In the genomic region with DNA sequence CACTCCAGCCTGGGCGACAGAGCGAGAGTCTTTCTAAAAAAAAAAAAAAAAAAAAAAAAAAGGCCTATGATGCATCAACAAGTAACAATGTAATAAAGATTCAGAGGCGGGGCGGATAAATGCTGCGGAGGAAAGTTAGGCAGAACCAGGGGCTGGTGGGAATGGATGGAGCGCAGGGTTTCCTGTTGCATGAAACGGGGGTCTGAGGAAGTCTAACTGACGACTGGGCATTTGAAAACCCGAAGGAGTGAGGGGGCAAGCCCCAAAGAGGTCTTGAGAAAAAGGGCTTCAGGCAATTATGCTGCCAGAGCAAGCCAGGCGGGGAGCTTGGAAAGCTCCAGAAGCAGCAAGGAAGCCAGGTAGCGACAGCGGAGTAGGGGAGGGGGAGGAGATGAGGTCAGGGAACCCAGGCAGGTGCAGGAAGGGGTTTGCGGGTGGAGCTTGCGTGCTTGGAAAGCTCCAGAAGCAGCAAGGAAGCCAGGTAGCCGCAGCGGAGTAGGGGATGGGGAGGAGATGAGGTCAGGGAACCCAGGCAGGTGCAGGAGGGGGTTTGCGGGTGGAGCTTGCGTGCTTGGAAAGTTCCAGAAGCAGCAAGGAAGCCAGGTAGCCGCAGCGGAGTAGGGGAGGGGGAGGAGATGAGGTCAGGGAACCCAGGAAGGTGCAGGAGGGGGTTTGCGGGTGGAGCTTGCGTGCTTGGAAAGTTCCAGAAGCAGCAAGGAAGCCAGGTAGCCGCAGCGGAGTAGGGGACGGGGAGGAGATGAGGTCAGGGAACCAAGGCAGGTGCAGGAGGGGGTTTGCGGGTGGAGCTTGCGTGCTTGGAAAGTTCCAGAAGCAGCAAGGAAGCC, we compare ENCODE assay signal across 8 cellular contexts. TPM values are rescaled to one million over a fixed set of nuclear protein-coding genes. Genes with fewer than 3 reads are reported as not detected.
DNase-seq lines count a peak whose midpoint lies in the region; ATAC-seq and TF ChIP-seq lines count a peak whose summit lies in the region.
"Not testable (repeated sequence)": the region's sequence is repeated elsewhere in the genome, so short reads cannot be mapped to it uniquely, and the experiment has no call there.

No MANE protein-coding gene starts in this region.

- intact Hi-C loops in lower lobe of right lung (cut with DNase I); psoas muscle (cut with DNase I); testis (cut with DNase I; ENCODE audit: low total_unique reads): not testable (repeated sequence)

- peaks cover 3 to 10% of the 10 kb centered on the region in 2 donors for H3K27me3 Mint-ChIP-seq in effector memory CD8-positive, alpha-beta T cell

- WGBS in psoas muscle, 3 donors, result 77 to 86% (median 85%) methylated on average over 27 of the region's 27 CpGs
- WGBS in testis, 2 donors, result 60 to 67% methylated on average over 27 of the region's 27 CpGs

- not testable (repeated sequence) for H3K27ac ChIP-seq in DOHH2 (ENCODE audit: low read depth, low read length); lower lobe of right lung; psoas muscle; testis

- H3F3A ChIP-seq in DOHH2 (ENCODE audit: control insufficient read depth, insufficient read depth), result not testable (repeated sequence)

- peaks cover 44% of the 10 kb centered on the region for H3K36me3 Mint-ChIP-seq in effector memory CD8-positive, alpha-beta T cell (ENCODE audit: insufficient read depth)

- H3K27me3 ChIP-seq in DOHH2 (ENCODE audit: control insufficient read depth, low read length) (peaks cover 20% of the 10 kb centered on the region), lower lobe of right lung (ENCODE audit: low read depth) (peaks cover 26% of the 10 kb centered on the region), psoas muscle (ENCODE audit: insufficient read depth in 3 of 3, low read length in 2 of 3) (peaks cover 0 to 50% (median 26%) of the 10 kb centered on the region in 3 donors)
- H3K27me3 ChIP-seq in testis, result not testable (repeated sequence)

- peak overlapping the region; percentile 88 to 99 for H3K27ac Mint-ChIP-seq in effector memory CD8-positive, alpha-beta T cell

- H3K9me2 ChIP-seq in DOHH2 (replicated peaks; ENCODE audit: control insufficient read depth, low read length), result not testable (repeated sequence)

- peak overlapping the region; percentile 93; the same call in 1 of the 2 replicates for H3K4me2 ChIP-seq in DOHH2 (ENCODE audit: low read length)

- not testable (repeated sequence) for H3K9me3 Mint-ChIP-seq in effector memory CD8-positive, alpha-beta T cell

- H3K4me3 ChIP-seq in DOHH2 (ENCODE audit: low read length); psoas muscle: not testable (repeated sequence)
- peak overlapping the region; percentile 77 for H3K4me3 ChIP-seq in lower lobe of right lung
- peak overlapping the region in 1 of 2 donors; percentile 68 for H3K4me3 ChIP-seq in testis

- peak; percentile 48 for DNase-seq in NCI-H2196 (lab: John Stamatoyannopoulos, UW; ENCODE audit: unreplicated experiment)
- peak; percentile 45 for DNase-seq in activated CD4-positive, alpha-beta T cell treated with anti-CD3 and anti-CD28 coated beads for 48 hours
- DNase-seq in activated effector memory CD4-positive, alpha-beta T cell treated with anti-CD3 and anti-CD28 coated beads, Interleukin-2, amount 50 U/mL, for 16 hours, result peak; percentile 88
- peak in 1 of 3 experiments; percentile 45 for DNase-seq in effector memory CD8-positive, alpha-beta T cell
- peak; percentile 59 for DNase-seq in lower lobe of right lung
- peak; percentile 12 to 31 for DNase-seq in psoas muscle
- peak; percentile 54 for DNase-seq in testis

- not testable (repeated sequence) for TF ChIP-seq POLR2A in testis (IDR thresholded peaks at IDR 0.05)

- not testable (repeated sequence) for H4K20me1 ChIP-seq in DOHH2 (ENCODE audit: control insufficient read depth, insufficient read depth, low read depth, low read length)

- H3K36me3 ChIP-seq in DOHH2 (ENCODE audit: control insufficient read depth, low read length); lower lobe of right lung; psoas muscle (ENCODE audit: insufficient read depth in 1 of 2, low read depth in 1 of 2); testis (ENCODE audit: low read depth, missing control alignments): not testable (repeated sequence)

- ATAC-seq in effector memory CD8-positive, alpha-beta T cell (replicated peaks), result peak; percentile 9
- not testable (repeated sequence) for ATAC-seq in lower lobe of right lung, psoas muscle

- peaks cover 40 to 54% of the 10 kb centered on the region in 2 donors for H3K4me1 Mint-ChIP-seq in effector memory CD8-positive, alpha-beta T cell (ENCODE audit: low read depth in 2 of 2)

- peak overlapping the region; percentile 97 to 99 for H3K4me3 Mint-ChIP-seq in effector memory CD8-positive, alpha-beta T cell

- H3K79me2 ChIP-seq in DOHH2 (ENCODE audit: control insufficient read depth, low read length), result not testable (repeated sequence)

- TF ChIP-seq CTCF in DOHH2 (IDR thresholded peaks at IDR 0.05; ENCODE audit: low read depth, low read length, poor library complexity, severe bottlenecking); lower lobe of right lung (IDR thresholded peaks at IDR 0.05); psoas muscle (IDR thresholded peaks at IDR 0.05); testis (IDR thresholded peaks at IDR 0.05): not testable (repeated sequence)

- H3K9me3 ChIP-seq in DOHH2 (ENCODE audit: control insufficient read depth, insufficient read depth, low read length); lower lobe of right lung; psoas muscle; testis: not testable (repeated sequence)

- H3K4me1 ChIP-seq in DOHH2 (ENCODE audit: control insufficient read depth, low read length) (peaks cover 38% of the 10 kb centered on the region), lower lobe of right lung (peaks cover 21% of the 10 kb centered on the region)
- not testable (repeated sequence) for H3K4me1 ChIP-seq in psoas muscle, testis

RNA-seq across cellular contexts. Expression of a gene that starts 1.7 kb away (rescaled TPM):
- total RNA-seq in lower lobe of right lung (163 TPM), psoas muscle (1 to 10 TPM; 2.9 to 5.1 (median 3.9) TPM), testis (10 to 100 TPM; 26.5 to 32.5 TPM)
- polyA plus RNA-seq in psoas muscle (1 to 10 TPM; 2.7 to 8.6 (median 4.0) TPM), testis (ENCODE audit: insufficient read depth, low read depth, low replicate concordance) (8.2 TPM)

RNA-seq across cellular contexts. Expression of a gene that starts 9.0 kb away (rescaled TPM):
- total RNA-seq in lower lobe of right lung (1.3 TPM), psoas muscle (under 1 TPM in 2 of 4 donors, not detected in 2; 0.10 to 0.17 TPM), testis (1 to 10 TPM in 1 of 2 donors, under 1 TPM in 1; 0.31 to 2.4 TPM)
- polyA plus RNA-seq in psoas muscle (under 1 TPM in 2 of 3 donors, not detected in 1; 0.03 to 0.04 TPM), testis (ENCODE audit: insufficient read depth, low read depth, low replicate concordance) (0.26 TPM)

RNA-seq across cellular contexts. Expression of a gene that starts 12.1 kb away (rescaled TPM):
- not detected for total RNA-seq in lower lobe of right lung
- total RNA-seq in psoas muscle, result not detected
- not detected for polyA plus RNA-seq in psoas muscle
- total RNA-seq in testis, result not detected
- polyA plus RNA-seq in testis (ENCODE audit: insufficient read depth, low read depth, low replicate concordance), result not detected

RNA-seq across cellular contexts. Expression of a gene that starts 20.4 kb away (rescaled TPM):
- total RNA-seq in lower lobe of right lung (607 TPM), psoas muscle (100 to 1,000 TPM; 131 to 161 (median 136) TPM), testis (100 to 1,000 TPM; 119 to 169 TPM)
- polyA plus RNA-seq in psoas muscle (100 to 1,000 TPM; 109 to 371 (median 181) TPM), testis (ENCODE audit: insufficient read depth, low read depth, low replicate concordance) (283 TPM)

RNA-seq across cellular contexts. Expression of a gene that starts 26.6 kb away (rescaled TPM):
- total RNA-seq in lower lobe of right lung (128 TPM), psoas muscle (100 to 1,000 TPM in 1 of 4 donors, 10 to 100 TPM in 3; 44.0 to 105 (median 71.3) TPM), testis (10 to 100 TPM; 63.1 to 93.3 TPM)
- polyA plus RNA-seq in psoas muscle (100 to 1,000 TPM in 1 of 3 donors, 10 to 100 TPM in 2; 39.7 to 107 (median 69.7) TPM), testis (ENCODE audit: insufficient read depth, low read depth, low replicate concordance) (146 TPM)

Comparison
In these comparisons a context has a peak if more than half of its experiments do, and no peak if none do; other contexts are left out.
1. RNA of a gene that starts 1.7 kb away (total RNA-seq): 163 TPM in lower lobe of right lung (single experiment) and 26.5 to 32.5 TPM in testis; 2.9 to 5.1 TPM in psoas muscle; every median in the first group is over 4 times any median in the second.